ENCODE assay signal across 14 cellular contexts in genomic region chr9:33108472-33108871, GRCh38.
"Had no signal": no experiment of that assay in that cellular context is flagged by ENCODE, and none has a peak within 500 bp of the region (broad histone marks: within the 10 kb centered on the region; RNA-seq: fewer than 3 reads in every experiment).

No MANE protein-coding gene starts in this region.

- H3K27ac ChIP-seq: brain microvascular endothelial cell, suprapubic skin had no signal

- H3K27me3 Mint-ChIP-seq: activated naive CD8-positive, alpha-beta T cell treated with anti-CD3 and anti-CD28 coated beads, Interleukin-2, amount 10 ng/mL, durations not matched to agents 7 days and 5 days; stimulated activated memory B cell treated with anti-CD40 and anti-IgM and Interleukin-4, amounts not matched to agents 10 μg/mL and 1 μg/mL and 100 μg/mL, for 72 hours had no signal

- H3K27me3 ChIP-seq: brain microvascular endothelial cell, gastroesophageal sphincter, suprapubic skin had no signal

- H3K4me3 ChIP-seq: gastroesophageal sphincter, suprapubic skin had no signal

- H3K4me1 Mint-ChIP-seq: activated naive CD8-positive, alpha-beta T cell treated with anti-CD3 and anti-CD28 coated beads, Interleukin-2, amount 10 ng/mL, durations not matched to agents 7 days and 5 days had no signal

- H3K27ac Mint-ChIP-seq: activated naive CD8-positive, alpha-beta T cell treated with anti-CD3 and anti-CD28 coated beads, Interleukin-2, amount 10 ng/mL, durations not matched to agents 7 days and 5 days had no signal

- ATAC-seq: activated CD4-positive, CD25-positive, alpha-beta regulatory T cell treated with anti-CD3 and anti-CD28 coated beads, Interleukin-2, amount 50 U/mL, for 24 hours; gastroesophageal sphincter; stimulated activated memory B cell treated with anti-CD40 and anti-IgM and Interleukin-4, amounts not matched to agents 10 μg/mL and 1 μg/mL and 100 μg/mL, for 72 hours had no signal

- DNase-seq: activated CD4-positive, alpha-beta T cell treated with anti-CD3 and anti-CD28 coated beads, Interleukin-2, amount 50 U/mL, for 1 hour; activated naive CD4-positive, alpha-beta T cell; activated naive CD8-positive, alpha-beta T cell treated with anti-CD3 and anti-CD28 coated beads, Interleukin-2, amount 10 ng/mL, durations not matched to agents 7 days and 5 days; activated T-cell treated with anti-CD3 and anti-CD28 coated beads for 4 hours; brain microvascular endothelial cell; dermis blood vessel endothelial cell; erythroblast; left colon; stimulated activated CD4-positive, alpha-beta T cell treated with anti-CD3 and anti-CD28 coated beads, Interleukin-2, amount 100 ng/mL, for 48 hours; T-helper 9 cell had no signal

- H3K9me3 ChIP-seq: gastroesophageal sphincter, suprapubic skin had no signal

- H3K9me3 Mint-ChIP-seq: activated naive CD8-positive, alpha-beta T cell treated with anti-CD3 and anti-CD28 coated beads, Interleukin-2, amount 10 ng/mL, durations not matched to agents 7 days and 5 days; stimulated activated memory B cell treated with anti-CD40 and anti-IgM and Interleukin-4, amounts not matched to agents 10 μg/mL and 1 μg/mL and 100 μg/mL, for 72 hours had no signal

- H3K4me3 Mint-ChIP-seq: activated naive CD8-positive, alpha-beta T cell treated with anti-CD3 and anti-CD28 coated beads, Interleukin-2, amount 10 ng/mL, durations not matched to agents 7 days and 5 days; stimulated activated memory B cell treated with anti-CD40 and anti-IgM and Interleukin-4, amounts not matched to agents 10 μg/mL and 1 μg/mL and 100 μg/mL, for 72 hours had no signal
